26 cellular contexts compared by ENCODE assay signal in genomic region chr4:162675661-162676060, GRCh38.
"Had no signal": no experiment of that assay in that cellular context is flagged by ENCODE, and none has a peak within 500 bp of the region (broad histone marks: within the 10 kb centered on the region; RNA-seq: fewer than 3 reads in every experiment).

No MANE protein-coding gene starts in this region.

- H3K4me3 ChIP-seq: colonic mucosa, esophagus squamous epithelium, gastrocnemius medialis, heart right ventricle, left lung, lower lobe of right lung, mucosa of descending colon had no signal

- DNase-seq: colonic mucosa; cortex of kidney; effector CD8-positive, alpha-beta T cell; effector memory CD8-positive, alpha-beta T cell; endodermal cell; erythroblast; esophagus squamous epithelium; foreskin fibroblast; foreskin melanocyte; gastrocnemius medialis; glutamatergic neuron; head of caudate nucleus; heart right ventricle; hippocampal formation; left cardiac atrium; left lung; left ventricle myocardium superior; lower lobe of right lung; mesenchymal stem cell; mucosa of descending colon; naive B cell had no signal

- ATAC-seq: effector memory CD8-positive, alpha-beta T cell; esophagus mucosa; gastrocnemius medialis; heart right ventricle; left cardiac atrium; left lung; left ventricle myocardium superior; mucosa of descending colon had no signal

- H3K9me3 ChIP-seq: colonic mucosa, gastrocnemius medialis had no signal

- H3K27me3 ChIP-seq: colonic mucosa, esophagus squamous epithelium, gastrocnemius medialis, heart right ventricle, left lung had no signal

- H3K36me3 ChIP-seq: colonic mucosa, esophagus squamous epithelium, gastrocnemius medialis, heart right ventricle, left lung, lower lobe of right lung had no signal

- H3K27ac ChIP-seq: colonic mucosa, epithelial cell of prostate, esophagus squamous epithelium, gastrocnemius medialis, heart right ventricle, left lung, lower lobe of right lung had no signal

- FAIRE-seq: endometrium, islet of Langerhans, keratinocyte had no signal

- H3K4me1 ChIP-seq: colonic mucosa, esophagus squamous epithelium, gastrocnemius medialis, heart right ventricle, left lung, lower lobe of right lung had no signal
